In genomic region chr2:67456441-67456840, GRCh38 we compare ENCODE assay signal across 30 cellular contexts.
"Had no signal": no experiment of that assay in that cellular context is flagged by ENCODE, and none has a peak within 500 bp of the region (broad histone marks: within the 10 kb centered on the region; RNA-seq: fewer than 3 reads in every experiment).

No MANE protein-coding gene starts in this region.

- DNase-seq: activated CD4-positive, alpha-beta T cell treated with anti-CD3 and anti-CD28 coated beads, Interleukin-2, amount 50 U/mL, for 1 hour; activated CD4-positive, CD25-positive, alpha-beta regulatory T cell treated with anti-CD3 and anti-CD28 coated beads, Interleukin-2, amount 50 U/mL, for 72 hours; activated CD8-positive, alpha-beta T cell treated with anti-CD3 and anti-CD28 coated beads for 36 hours; activated gamma-delta T cell treated with Interleukin-2 at 50 U/mL for 16 hours; activated naive CD4-positive, alpha-beta T cell treated with anti-CD3 and anti-CD28 coated beads, Interleukin-2, amount 50 U/mL, for 16 hours; activated naive CD8-positive, alpha-beta T cell treated with anti-CD3 and anti-CD28 coated beads, Interleukin-2, amount 50 U/mL, for 24 hours; activated T-cell treated with anti-CD3 and anti-CD28 coated beads, Interleukin-2, amount 50 U/mL, for 4 hours; amygdala; central memory CD4-positive, alpha-beta T cell; foreskin fibroblast; heart left ventricle; hypothalamus; immature natural killer cell; kidney; left colon; mammary epithelial cell; naive thymus-derived CD4-positive, alpha-beta T cell; nucleus accumbens; pancreas; retina; sigmoid colon; small intestine; stimulated activated CD4-positive, alpha-beta T cell treated with anti-CD3 and anti-CD28 coated beads, Interleukin-4, amount 100 ng/mL, for 24 hours; T-helper 9 cell; trophoblast cell; uterus had no signal

- ATAC-seq: activated CD8-positive, alpha-beta T cell treated with anti-CD3 and anti-CD28 coated beads for 36 hours; activated naive CD8-positive, alpha-beta T cell treated with anti-CD3 and anti-CD28 coated beads, Interleukin-2, amount 50 U/mL, for 24 hours; activated T-cell treated with anti-CD3 and anti-CD28 coated beads, Interleukin-2, amount 50 U/mL, for 4 hours; activated T-helper 17 cell treated with anti-CD3 and anti-CD28 coated beads, Interleukin-2, amount 50 U/mL, for 72 hours; heart left ventricle; left colon; naive thymus-derived CD4-positive, alpha-beta T cell; stimulated activated effector memory CD8-positive, alpha-beta T cell treated with anti-CD3 and anti-CD28 coated beads, Interleukin-12 subunit alpha, Interleukin-12 subunit beta, amount 100 ng/mL, for 72 hours had no signal

- FAIRE-seq: endothelial cell of umbilical vein, kidney, pancreas, small intestine, TTC549 had no signal
